8 cellular contexts compared by ENCODE assay signal in genomic region chr11:19742595-19743292, GRCh38. TPM values are rescaled to one million over a fixed set of nuclear protein-coding genes. Genes with fewer than 3 reads are reported as not detected.
DNase-seq lines count a peak whose midpoint lies in the region; ATAC-seq and TF ChIP-seq lines count a peak whose summit lies in the region.

No MANE protein-coding gene starts in this region.

- no peak overlapping the region for H3K4me2 ChIP-seq in GM23338

- no peaks in the 10 kb centered on the region for H3K27me3 ChIP-seq in GM23338 (ENCODE audit: insufficient read depth)
- no peaks in the 10 kb centered on the region for H3K27me3 ChIP-seq in right cardiac atrium (ENCODE audit: control insufficient read depth, insufficient read depth)
- H3K27me3 ChIP-seq in sigmoid colon: no peaks in the 10 kb centered on the region

- peaks cover 2% of the 10 kb centered on the region for H3K27me3 Mint-ChIP-seq in GM23338 (ENCODE audit: insufficient read depth, low read depth, poor library complexity)

- no peak for TF ChIP-seq POLR2A in sigmoid colon (IDR thresholded peaks at IDR 0.05)

- H2AFZ ChIP-seq in GM23338: no peak overlapping the region

- H3F3A ChIP-seq in GM23338 (replicated peaks; ENCODE audit: low read depth): no peaks in the 10 kb centered on the region

- H4K20me1 ChIP-seq in GM23338 (replicated peaks; ENCODE audit: insufficient read depth): no peaks in the 10 kb centered on the region

- H3K9me3 ChIP-seq in right cardiac atrium (ENCODE audit: control insufficient read depth, low read length) (no peaks in the 10 kb centered on the region), sigmoid colon (no peaks in the 10 kb centered on the region)

- peaks cover 8% of the 10 kb centered on the region; the same call in 2 of the 3 replicates for H3K36me3 Mint-ChIP-seq in GM23338 (ENCODE audit: low read depth)

- H3K4me1 ChIP-seq in GM23338 (ENCODE audit: insufficient read depth) (peaks cover 20% of the 10 kb centered on the region), right cardiac atrium (ENCODE audit: control insufficient read depth, insufficient read depth, low read length) (peaks cover 7% of the 10 kb centered on the region), sigmoid colon (peaks cover 0 to 61% (median 40%) of the 10 kb centered on the region in 4 donors)

- DNase-seq in DMS153 treated with DMSO at 0.1 percent for 48 hours (lab: John Stamatoyannopoulos, UW; ENCODE audit: unreplicated experiment): peak; percentile 83
- DNase-seq in GM23338 (ENCODE audit: low spot score): peak; percentile 81
- peak; percentile 75 for DNase-seq in NAMALWA (ENCODE audit: low spot score)
- peak; percentile 51 for DNase-seq in T follicular helper cell (ENCODE audit: low read depth)
- DNase-seq in amniotic epithelial cell (ENCODE audit: low read depth): peak; percentile 63
- DNase-seq in right cardiac atrium: peak; percentile 76 to 90 (median 87)
- peak; percentile 92 for DNase-seq in sigmoid colon
- no peak for DNase-seq in NCI-H1048 (lab: John Stamatoyannopoulos, UW)

- no peak overlapping the region for H3K4me3 Mint-ChIP-seq in GM23338

- TF ChIP-seq EP300 in sigmoid colon (IDR thresholded peaks at IDR 0.05): no peak

- no peak overlapping the region for H3K27ac Mint-ChIP-seq in GM23338

- H3K27ac ChIP-seq in GM23338 (ENCODE audit: low read depth) (no peak overlapping the region), right cardiac atrium (ENCODE audit: low read length) (no peak overlapping the region), sigmoid colon (peak overlapping the region in 3 of 4 donors; percentile 52 to 97 (median 64))

- no peaks in the 10 kb centered on the region for H3K9me2 ChIP-seq in GM23338 (ENCODE audit: insufficient read depth)

- WGBS in right cardiac atrium: 31% methylated on average over 2 of the region's 2 CpGs
- WGBS in sigmoid colon, 2 donors: 21 to 35% methylated on average over 2 of the region's 2 CpGs

- peak; percentile 86 to 96 for TF ChIP-seq CTCF in GM23338 (conservative IDR thresholded peaks at IDR 0.05; ENCODE audit: low read depth in 2 of 2)
- peak; percentile 82 to 94 (median 94) for TF ChIP-seq CTCF in sigmoid colon (IDR thresholded peaks at IDR 0.05)

- intact Hi-C loops in right cardiac atrium (cut with DNase I): loop anchor here in 3 of 4 donors (1.0 to 10.0 kb wide), 5 partner anchors 162 to 428 kb away; no protein-coding TSS in a partner anchor
- intact Hi-C loops in sigmoid colon (cut with DNase I): loop anchor here (1.0 to 10.0 kb wide), 4 partner anchors 160 to 428 kb away; no protein-coding TSS in a partner anchor

- H3K36me3 ChIP-seq in GM23338 (ENCODE audit: insufficient read depth) (no peaks in the 10 kb centered on the region), sigmoid colon (peaks cover 0 to 11% (median 0%) of the 10 kb centered on the region in 4 donors)

- peaks cover 22% of the 10 kb centered on the region for H3K4me1 Mint-ChIP-seq in GM23338

- no peak overlapping the region for H3K4me3 ChIP-seq in GM23338
- H3K4me3 ChIP-seq in right cardiac atrium (ENCODE audit: low read length): no peak overlapping the region
- H3K4me3 ChIP-seq in sigmoid colon: no peak overlapping the region

- H3K79me2 ChIP-seq in GM23338 (replicated peaks; ENCODE audit: insufficient read depth): no peaks in the 10 kb centered on the region

- peaks cover 11% of the 10 kb centered on the region; the same call in 2 of the 3 replicates for H3K9me3 Mint-ChIP-seq in GM23338

- ATAC-seq in GM23338 (peak; percentile 91), right cardiac atrium (peak; percentile 85 to 90)

TF ChIP-seq in GM23338, 12 proteins besides CTCF, POLR2A, EP300 and RAD21 (continues in another document):
- TF ChIP-seq POLR2AphosphoS5 (IDR thresholded peaks at IDR 0.05; ENCODE audit: low read depth) (no peak), JUNB (IDR thresholded peaks at IDR 0.05; ENCODE audit: unreplicated experiment) (no peak), STAT1 (IDR thresholded peaks at IDR 0.05; ENCODE audit: unreplicated experiment) (no peak), REST (IDR thresholded peaks at IDR 0.05; ENCODE audit: unreplicated experiment) (no peak), EZH2phosphoT487 (IDR thresholded peaks at IDR 0.05; ENCODE audit: unreplicated experiment) (no peak), NANOG (IDR thresholded peaks at IDR 0.05; ENCODE audit: borderline replicate concordance) (no peak)

RNA-seq across cellular contexts. Expression of gene NAV2, which starts 30.1 kb away (rescaled TPM):
- 42.3 and 45.0 TPM in 2 replicates for total RNA-seq in GM23338 (2014; rRNA removed; shearing (Covaris generic))
- polyA plus RNA-seq in GM23338 (2016; fragmentation: Nextera tagmentation; extraction: Ambion mirVana): 23.4 and 26.0 TPM in 2 replicates
- 10 to 100 TPM in 2 of 4 donors, 1 to 10 TPM in 2; 7.9 to 12.9 (median 10.1) TPM for total RNA-seq in right cardiac atrium
- 4.4 TPM for polyA plus RNA-seq in right cardiac atrium
- total RNA-seq in sigmoid colon: 10 to 100 TPM; 22.1 to 62.6 (median 38.2) TPM
- polyA plus RNA-seq in sigmoid colon: 1 to 10 TPM; 1.2 to 9.6 (median 2.3) TPM

Comparison
In these comparisons a context has a peak if more than half of its experiments do, and no peak if none do; other contexts are left out.
1. H3K27ac ChIP-seq: peak in sigmoid colon (3 of 4); none in GM23338 (single experiment) and right cardiac atrium (single experiment).